Comparison of ENCODE assay signal across 16 cellular contexts in genomic region chr20:24318569-24319352, GRCh38.
"Had no signal": no experiment of that assay in that cellular context is flagged by ENCODE, and none has a peak within 500 bp of the region (broad histone marks: within the 10 kb centered on the region; RNA-seq: fewer than 3 reads in every experiment).

No MANE protein-coding gene starts in this region.

- H3K27me3 ChIP-seq: adrenal gland, gastrocnemius medialis had no signal

- H3K9me3 ChIP-seq: adrenal gland, gastrocnemius medialis, heart right ventricle had no signal

- H3K4me1 ChIP-seq: adrenal gland, gastrocnemius medialis, heart right ventricle, parathyroid adenoma had no signal

- ATAC-seq: gastrocnemius medialis, heart right ventricle had no signal

- DNase-seq: activated CD4-positive, alpha-beta T cell treated with anti-CD3 and anti-CD28 coated beads for 4 hours; activated T-cell treated with anti-CD3 and anti-CD28 coated beads, Interleukin-2, amount 50 U/mL, for 1 hour; adrenal gland; central memory CD4-positive, alpha-beta T cell; effector CD4-positive, alpha-beta T cell; gastrocnemius medialis; heart right ventricle; kidney; retina; stimulated activated CD4-positive, alpha-beta T cell treated with anti-CD3 and anti-CD28 coated beads, Interleukin-4, amount 100 ng/mL, for 4 hours; T1000 had no signal

- H2AFZ ChIP-seq: parathyroid adenoma had no signal

- H3K9ac ChIP-seq: parathyroid adenoma had no signal

- H3K36me3 ChIP-seq: adrenal gland, gastrocnemius medialis, heart right ventricle had no signal

- FAIRE-seq: kidney, urothelium cell line had no signal

- H3K27ac ChIP-seq: adrenal gland, coronary artery, gastrocnemius medialis, heart right ventricle, parathyroid adenoma, skin epidermis, VCaP had no signal

- H3K4me3 ChIP-seq: adrenal gland, coronary artery, gastrocnemius medialis, heart right ventricle, skin epidermis had no signal

- H3K79me2 ChIP-seq: parathyroid adenoma had no signal
